In genomic region chr4:184822356-184822755, GRCh38 we compare ENCODE assay signal across 11 cellular contexts.
"Had no signal": no experiment of that assay in that cellular context is flagged by ENCODE, and none has a peak within 500 bp of the region (broad histone marks: within the 10 kb centered on the region; RNA-seq: fewer than 3 reads in every experiment).

No MANE protein-coding gene starts in this region.

- DNase-seq: activated CD8-positive, alpha-beta memory T cell treated with anti-CD3 and anti-CD28 coated beads, Interleukin-2, amount 50 U/mL, for 4 hours; activated naive CD4-positive, alpha-beta T cell treated with Interleukin-2 at 50 U/mL for 16 hours; body of pancreas; effector memory CD8-positive, alpha-beta T cell; hypothalamus; kidney glomerular epithelial cell had no signal

- H3K27ac ChIP-seq: body of pancreas, vagina had no signal

- H3K27me3 Mint-ChIP-seq: activated CD8-positive, alpha-beta T cell treated with anti-CD3 and anti-CD28 coated beads for 36 hours; dendritic cell treated with granulocyte-macrophage colony-stimulating factor and Interleukin-4, amounts not matched to agents 40 ng/mL and 50 ng/mL, for 4 days; effector memory CD8-positive, alpha-beta T cell had no signal

- ATAC-seq: activated CD8-positive, alpha-beta T cell treated with anti-CD3 and anti-CD28 coated beads for 36 hours; body of pancreas; effector memory CD8-positive, alpha-beta T cell had no signal

- H3K27me3 ChIP-seq: body of pancreas, tibial nerve, vagina had no signal

- H3K9me3 Mint-ChIP-seq: activated CD8-positive, alpha-beta T cell treated with anti-CD3 and anti-CD28 coated beads for 36 hours; dendritic cell treated with granulocyte-macrophage colony-stimulating factor and Interleukin-4, amounts not matched to agents 40 ng/mL and 50 ng/mL, for 4 days; effector memory CD8-positive, alpha-beta T cell; nephron had no signal

- H3K27ac Mint-ChIP-seq: activated CD8-positive, alpha-beta T cell treated with anti-CD3 and anti-CD28 coated beads for 36 hours; dendritic cell treated with granulocyte-macrophage colony-stimulating factor and Interleukin-4, amounts not matched to agents 40 ng/mL and 50 ng/mL, for 4 days; effector memory CD8-positive, alpha-beta T cell; nephron had no signal

- H3K4me3 ChIP-seq: body of pancreas, vagina had no signal

- H3K4me3 Mint-ChIP-seq: activated CD8-positive, alpha-beta T cell treated with anti-CD3 and anti-CD28 coated beads for 36 hours; dendritic cell treated with granulocyte-macrophage colony-stimulating factor and Interleukin-4, amounts not matched to agents 40 ng/mL and 50 ng/mL, for 4 days; effector memory CD8-positive, alpha-beta T cell had no signal

- H3K36me3 ChIP-seq: tibial nerve, vagina had no signal

- H3K9me3 ChIP-seq: body of pancreas, tibial nerve, vagina had no signal
